27 cellular contexts compared by ENCODE assay signal in genomic region chr13:44240611-44241010, GRCh38.
"Had no signal": no experiment of that assay in that cellular context is flagged by ENCODE, and none has a peak within 500 bp of the region (broad histone marks: within the 10 kb centered on the region; RNA-seq: fewer than 3 reads in every experiment).

No MANE protein-coding gene starts in this region.

- ATAC-seq: activated CD4-positive, alpha-beta T cell treated with anti-CD3 and anti-CD28 coated beads for 36 hours; activated naive CD4-positive, alpha-beta T cell treated with anti-CD3 and anti-CD28 coated beads, Interleukin-2, amount 50 U/mL, for 72 hours; activated T-cell treated with anti-CD3 and anti-CD28 coated beads, Interleukin-2, amount 50 U/mL, for 4 hours; body of pancreas had no signal

- H3K9me3 ChIP-seq: adrenal gland, body of pancreas, breast epithelium had no signal

- H3K9ac ChIP-seq: KMS-11 had no signal

- FAIRE-seq: astrocyte had no signal

- H3K4me1 ChIP-seq: body of pancreas, breast epithelium had no signal

- H3K36me3 ChIP-seq: adrenal gland, breast epithelium had no signal

- H3K27me3 ChIP-seq: adrenal gland, body of pancreas, breast epithelium had no signal

- H3K27ac ChIP-seq: adrenal gland, body of pancreas, breast epithelium, KMS-11, SK-N-MC had no signal

- H3K4me3 ChIP-seq: adrenal gland, body of pancreas, breast epithelium, SK-N-MC had no signal

- DNase-seq: activated CD4-positive, alpha-beta memory T cell treated with anti-CD3 and anti-CD28 coated beads for 36 hours; activated CD4-positive, alpha-beta T cell treated with anti-CD3 and anti-CD28 coated beads for 36 hours; activated CD4-positive, alpha-beta T cell treated with anti-CD3 and anti-CD28 coated beads, Interleukin-2, amount 50 U/mL, for 1 hour; activated CD8-positive, alpha-beta memory T cell treated with anti-CD3 and anti-CD28 coated beads, Interleukin-2, amount 50 U/mL, for 4 hours; activated gamma-delta T cell treated with Interleukin-2 at 50 U/mL for 16 hours; activated naive CD4-positive, alpha-beta T cell treated with anti-CD3 and anti-CD28 coated beads for 36 hours; activated T-cell treated with anti-CD3 and anti-CD28 coated beads for 4 hours; activated T-cell treated with anti-CD3 and anti-CD28 coated beads, Interleukin-2, amount 50 U/mL, for 4 hours; adrenal gland; body of pancreas; NCI-H1092 treated with DMSO at 0.1 percent for 48 hours; NCI-H146; NCI-H187; NCI-H2029 treated with DMSO at 0.1 percent for 48 hours; NCI-H2107; NCI-H2171; NCI-H510A; NCI-H526 treated with DMSO at 0.1 percent for 48 hours; NK-92 treated with Interleukin-12 subunit alpha and Interleukin-12 subunit beta, amount 100 ng/mL, for 24 hours; OCI-M1; Right ventricle myocardium superior; T1000 had no signal
